Comparison of ENCODE assay signal across 24 cellular contexts in genomic region chr6:136070815-136071214, GRCh38.
"Had no signal": no experiment of that assay in that cellular context is flagged by ENCODE, and none has a peak within 500 bp of the region (broad histone marks: within the 10 kb centered on the region; RNA-seq: fewer than 3 reads in every experiment).

No MANE protein-coding gene starts in this region.

- H3K27me3 ChIP-seq: body of pancreas had no signal

- H3K9me3 ChIP-seq: body of pancreas had no signal

- DNase-seq: activated CD4-positive, alpha-beta memory T cell treated with anti-CD3 and anti-CD28 coated beads for 36 hours; activated CD4-positive, alpha-beta T cell treated with anti-CD3 and anti-CD28 coated beads, Interleukin-2, amount 10 ng/mL, durations not matched to agents 7 days and 5 days; activated CD4-positive, CD25-positive, alpha-beta regulatory T cell; activated CD8-positive, alpha-beta memory T cell treated with anti-CD3 and anti-CD28 coated beads for 24 hours; activated gamma-delta T cell; activated naive CD4-positive, alpha-beta T cell treated with anti-CD3 and anti-CD28 coated beads for 36 hours; activated naive CD8-positive, alpha-beta T cell treated with anti-CD3 and anti-CD28 coated beads for 36 hours; activated T-cell treated with anti-CD3 and anti-CD28 coated beads for 4 hours; activated T-cell treated with anti-CD3 and anti-CD28 coated beads, Interleukin-2, amount 50 U/mL, for 48 hours; body of pancreas; central memory CD4-positive, alpha-beta T cell; Karpas-422; MM.1S; NCI-H1105; NCI-H1436; NCI-H1694 treated with DMSO at 0.1 percent for 48 hours; NCI-H2029 treated with DMSO at 0.1 percent for 48 hours; NCI-H345; NCI-H510A; NCI-H526 treated with DMSO at 0.1 percent for 48 hours; NCI-H82; SIG-M5; T-helper 17 cell; T-helper 9 cell had no signal

- H3K4me3 ChIP-seq: body of pancreas had no signal
